ENCODE assay signal across 22 cellular contexts in genomic region chr7:121005996-121006565, GRCh38. TPM values are rescaled to one million over a fixed set of nuclear protein-coding genes. Genes with fewer than 3 reads are reported as not detected.
DNase-seq lines count a peak whose midpoint lies in the region; ATAC-seq, FAIRE-seq and TF ChIP-seq lines count a peak whose summit lies in the region.
"Had no signal": no experiment of that assay in that cellular context is flagged by ENCODE, and none has a peak within 500 bp of the region (broad histone marks: within the 10 kb centered on the region; RNA-seq: fewer than 3 reads in every experiment).

No MANE protein-coding gene starts in this region.

- H3K9me3 ChIP-seq in right cardiac atrium (ENCODE audit: control insufficient read depth, low read length) = no peaks in the 10 kb centered on the region
- no peaks in the 10 kb centered on the region for H3K9me3 ChIP-seq in tibial nerve
- H3K9me3 ChIP-seq: BLaER1 treated with 17β-estradiol and CSF1 and Interleukin-3, amounts not matched to agents 10 nM and 100 nM; esophagus squamous epithelium; ovary; suprapubic skin had no signal

- H3K4me3 ChIP-seq in right cardiac atrium (ENCODE audit: low read length) (no peak overlapping the region), fibroblast of villous mesenchyme (ENCODE audit: low read depth, low read length) (no peak overlapping the region), tibial nerve (no peak overlapping the region)
- H3K4me3 ChIP-seq: BLaER1 treated with 17β-estradiol and CSF1 and Interleukin-3, amounts not matched to agents 10 nM and 100 nM; esophagus squamous epithelium; GM12878; ovary; SK-N-MC; spleen; suprapubic skin had no signal

- DNase-seq in Right ventricle myocardium inferior (ENCODE audit: missing footprints) (no peak), right cardiac atrium (no peak), fibroblast of villous mesenchyme (ENCODE audit: low read depth) (peak; percentile 50), neural crest cell (ENCODE audit: low read depth, low spot score) (no peak), tibial nerve (ENCODE audit: low spot score in 2 of 2) (no peak), urothelium cell line (ENCODE audit: low spot score) (no peak), COR-L47 (lab: John Stamatoyannopoulos, UW) (no peak), dedifferentiated amniotic fluid mesenchymal stem cell (ENCODE audit: extremely low spot score) (no peak)
- DNase-seq: activated CD8-positive, alpha-beta memory T cell treated with anti-CD3 and anti-CD28 coated beads for 24 hours; effector CD4-positive, alpha-beta T cell; esophagus squamous epithelium; GDM1; mammary epithelial cell; NCI-H1417 treated with DMSO at 0.1 percent for 48 hours; NCI-H526 treated with DMSO at 0.1 percent for 48 hours; ovary; spleen had no signal

- 76% methylated on average over 4 of the region's 4 CpGs for WGBS in right cardiac atrium
- WGBS in tibial nerve, 2 donors = 21 to 27% methylated on average over 4 of the region's 4 CpGs

- no peak overlapping the region for H3K27ac ChIP-seq in right cardiac atrium (ENCODE audit: low read length)
- H3K27ac ChIP-seq in tibial nerve = peak overlapping the region in 3 of 4 donors; percentile 54 to 83 (median 77)
- H3K27ac ChIP-seq: BLaER1 treated with 17β-estradiol and CSF1 and Interleukin-3, amounts not matched to agents 10 nM and 100 nM; esophagus squamous epithelium; SK-N-MC; suprapubic skin had no signal

- no peak for TF ChIP-seq POLR2A in tibial nerve (IDR thresholded peaks at IDR 0.05)

- intact Hi-C loops in Right ventricle myocardium inferior (cut with DNase I) (no loop called here), right cardiac atrium (cut with DNase I) (no loop called here)

- no peaks in the 10 kb centered on the region for H3K27me3 Mint-ChIP-seq in neural crest cell (ENCODE audit: low read depth)

- H3K4me1 ChIP-seq in right cardiac atrium (ENCODE audit: control insufficient read depth, insufficient read depth, low read length) = peaks cover 9% of the 10 kb centered on the region
- peaks cover 0 to 60% (median 6%) of the 10 kb centered on the region in 4 donors for H3K4me1 ChIP-seq in tibial nerve

- no peaks in the 10 kb centered on the region for H3K36me3 ChIP-seq in tibial nerve
- H3K36me3 ChIP-seq: BLaER1 treated with 17β-estradiol and CSF1 and Interleukin-3, amounts not matched to agents 10 nM and 100 nM; esophagus squamous epithelium; ovary; spleen; suprapubic skin had no signal

- no peak for FAIRE-seq in urothelium cell line (lab: Jason Lieb, UNC)
- FAIRE-seq: GM12878 had no signal

- peaks cover 16% of the 10 kb centered on the region for H3K4me1 Mint-ChIP-seq in neural crest cell

- H3K9me3 Mint-ChIP-seq in neural crest cell = peaks cover 2% of the 10 kb centered on the region
- H3K9me3 Mint-ChIP-seq: T-helper 2 cell treated with Interferon-gamma antibody and Interleukin-4, amounts not matched to agents 5 μg/mL and 100 μg/mL, for 36 hours had no signal

- TF ChIP-seq CTCF in fibroblast of villous mesenchyme (IDR thresholded peaks at IDR 0.05; ENCODE audit: insufficient read depth, low read depth, low read length) = no peak
- TF ChIP-seq CTCF in neural crest cell (conservative IDR thresholded peaks at IDR 0.05) = no peak
- TF ChIP-seq CTCF in tibial nerve (IDR thresholded peaks at IDR 0.05) = no peak

- TF ChIP-seq EP300 in tibial nerve (IDR thresholded peaks at IDR 0.05) = no peak

- H3K27me3 ChIP-seq in right cardiac atrium (ENCODE audit: control insufficient read depth, insufficient read depth) (no peaks in the 10 kb centered on the region), tibial nerve (no peaks in the 10 kb centered on the region)
- H3K27me3 ChIP-seq: BLaER1 treated with 17β-estradiol and CSF1 and Interleukin-3, amounts not matched to agents 10 nM and 100 nM; ovary; suprapubic skin had no signal

- no peak overlapping the region for H3K4me3 Mint-ChIP-seq in neural crest cell
- H3K4me3 Mint-ChIP-seq: T-helper 2 cell treated with Interferon-gamma antibody and Interleukin-4, amounts not matched to agents 5 μg/mL and 100 μg/mL, for 36 hours had no signal

- peak overlapping the region; percentile 83 for H3K27ac Mint-ChIP-seq in neural crest cell (ENCODE audit: unreplicated experiment)
- H3K27ac Mint-ChIP-seq: T-helper 2 cell treated with Interferon-gamma antibody and Interleukin-4, amounts not matched to agents 5 μg/mL and 100 μg/mL, for 36 hours had no signal

- ATAC-seq in Right ventricle myocardium inferior = peak; percentile 7
- ATAC-seq in right cardiac atrium = no peak
- ATAC-seq: GM12878 had no signal

- H3K36me3 Mint-ChIP-seq in neural crest cell (ENCODE audit: low read depth) = no peaks in the 10 kb centered on the region

RNA-seq across cellular contexts. Expression of gene CPED1, which starts 17.6 kb away (rescaled TPM):
- 27.5 TPM for total RNA-seq in Right ventricle myocardium inferior
- 10 to 100 TPM; 20.8 to 31.1 (median 29.3) TPM for total RNA-seq in right cardiac atrium
- polyA plus RNA-seq in right cardiac atrium = 3.9 TPM
- total RNA-seq in fibroblast of villous mesenchyme = 95.9 and 106 TPM in 2 replicates
- total RNA-seq in neural crest cell = 3.6 and 4.3 TPM in 2 replicates
- total RNA-seq in tibial nerve = 10 to 100 TPM; 15.0 to 32.1 (median 21.8) TPM

RNA-seq across cellular contexts. Expression of gene ING3, which starts 55.5 kb away (rescaled TPM):
- total RNA-seq in Right ventricle myocardium inferior = 14.1 TPM
- 10 to 100 TPM; 14.7 to 16.7 (median 15.7) TPM for total RNA-seq in right cardiac atrium
- 9.7 TPM for polyA plus RNA-seq in right cardiac atrium
- total RNA-seq in fibroblast of villous mesenchyme = 11.9 and 21.2 TPM in 2 replicates
- 26.9 and 28.9 TPM in 2 replicates for total RNA-seq in neural crest cell
- total RNA-seq in tibial nerve = 10 to 100 TPM in 2 of 4 donors, 1 to 10 TPM in 2; 9.4 to 21.3 (median 11.4) TPM
